In genomic region chr5:113060410-113061025, GRCh38 we compare ENCODE assay signal across 19 cellular contexts.
"Had no signal": no experiment of that assay in that cellular context is flagged by ENCODE, and none has a peak within 500 bp of the region (broad histone marks: within the 10 kb centered on the region; RNA-seq: fewer than 3 reads in every experiment).

No MANE protein-coding gene starts in this region.

- H3K27ac Mint-ChIP-seq: activated CD4-positive, alpha-beta T cell treated with anti-CD3 and anti-CD28 coated beads for 36 hours; activated naive CD4-positive, alpha-beta T cell treated with anti-CD3 and anti-CD28 coated beads for 36 hours; activated T-helper 17 cell treated with anti-CD3 and anti-CD28 coated beads, Interleukin-2, amount 50 U/mL, for 72 hours had no signal

- H3K4me3 Mint-ChIP-seq: activated CD4-positive, alpha-beta T cell treated with anti-CD3 and anti-CD28 coated beads for 36 hours; activated naive CD4-positive, alpha-beta T cell treated with anti-CD3 and anti-CD28 coated beads for 36 hours; activated T-helper 17 cell treated with anti-CD3 and anti-CD28 coated beads, Interleukin-2, amount 50 U/mL, for 72 hours; T-cell had no signal

- ATAC-seq: activated CD4-positive, alpha-beta T cell treated with anti-CD3 and anti-CD28 coated beads for 36 hours; activated T-helper 17 cell treated with anti-CD3 and anti-CD28 coated beads, Interleukin-2, amount 50 U/mL, for 72 hours; body of pancreas; heart left ventricle; left lobe of liver; T-cell had no signal

- DNase-seq: activated CD4-positive, alpha-beta T cell treated with anti-CD3 and anti-CD28 coated beads for 36 hours; activated CD8-positive, alpha-beta memory T cell treated with anti-CD3 and anti-CD28 coated beads for 24 hours; activated naive CD4-positive, alpha-beta T cell treated with anti-CD3 and anti-CD28 coated beads for 36 hours; body of pancreas; cerebellar nuclear complex; dermis blood vessel endothelial cell; esophagus squamous epithelium; foreskin melanocyte; heart left ventricle; ovary; stimulated activated CD4-positive, alpha-beta T cell treated with anti-CD3 and anti-CD28 coated beads, Interleukin-2, amount 100 ng/mL, for 48 hours; stomach; T-cell; T1000 had no signal

- H3K27ac ChIP-seq: body of pancreas, esophagus squamous epithelium, ovary, stomach, thoracic aorta, VCaP had no signal

- H3K9me3 Mint-ChIP-seq: activated naive CD4-positive, alpha-beta T cell treated with anti-CD3 and anti-CD28 coated beads for 36 hours; activated T-helper 17 cell treated with anti-CD3 and anti-CD28 coated beads, Interleukin-2, amount 50 U/mL, for 72 hours; neural crest cell; T-cell had no signal
